In the genomic region with DNA sequence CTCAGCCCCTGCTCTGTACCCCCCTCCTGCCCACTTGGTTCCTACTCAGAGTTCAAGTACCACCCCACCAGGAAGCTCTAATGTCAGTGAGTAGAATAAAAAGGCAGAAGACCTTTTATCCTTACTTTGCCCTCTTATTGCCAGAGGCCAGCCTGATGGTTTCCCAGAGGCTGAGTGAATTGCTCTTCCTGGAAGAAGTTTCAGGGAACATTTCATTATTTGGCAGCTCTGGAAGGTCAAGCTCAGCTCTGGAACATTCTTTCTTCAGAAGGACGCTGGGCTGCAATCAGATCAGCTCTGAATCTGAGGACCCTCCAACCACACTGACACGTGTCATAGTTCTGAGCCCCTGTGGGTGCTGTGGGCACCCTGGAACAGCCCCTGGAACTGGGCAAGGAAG, we compare ENCODE assay signal across 13 cellular contexts.
DNase-seq lines count a peak whose midpoint lies in the region; ATAC-seq, FAIRE-seq and TF ChIP-seq lines count a peak whose summit lies in the region.
"Had no signal": no experiment of that assay in that cellular context is flagged by ENCODE, and none has a peak within 500 bp of the region (broad histone marks: within the 10 kb centered on the region; RNA-seq: fewer than 3 reads in every experiment).

No MANE protein-coding gene starts in this region.

- no peaks in the 10 kb centered on the region for H4K20me1 ChIP-seq in HepG2 (ENCODE audit: insufficient read depth, low read length)

- intact Hi-C loops in HepG2 (cut with micrococcal nuclease; ENCODE audit: unreplicated experiment): no loop called here
- intact Hi-C loops in Right ventricle myocardium superior (cut with DNase I): no loop called here
- intact Hi-C loops in psoas muscle (cut with DNase I): loop anchor here in 1 of 2 donors (5.0 kb wide), 1 partner anchor 39 kb away; no protein-coding TSS in a partner anchor

- TF ChIP-seq RAD21 in liver (IDR thresholded peaks at IDR 0.05): no peak
- TF ChIP-seq RAD21 in HepG2 (CRISPR knock-in tag; IDR thresholded peaks at IDR 0.05): no peak

- POLR2A ChIA-PET in HepG2 (lab: Yijun Ruan, JAX): no interaction called here

- FAIRE-seq in HepG2 (lab: Jason Lieb, UNC): no peak

- no TSS peak for BruUV-seq in HepG2 (replicated peaks; lab: Mats Ljungman, UMichigan)

- no peak overlapping the region for H3K4me3 ChIP-seq in liver (ENCODE audit: low read depth in 1 of 3, low read length in 3 of 3)
- no peak overlapping the region for H3K4me3 ChIP-seq in HepG2 (replicated peaks in 1 of 3; ENCODE audit: insufficient read depth in 1 of 3, low read depth in 2 of 3, low read length in 3 of 3)
- H3K4me3 ChIP-seq in psoas muscle: no peak overlapping the region

- no peak overlapping the region for H2AFZ ChIP-seq in HepG2 (ENCODE audit: low read length)

- H3K9me3 ChIP-seq in liver (ENCODE audit: control insufficient read depth in 4 of 4, low read length in 3 of 4) (no peaks in the 10 kb centered on the region), HepG2 (ENCODE audit: low read length) (no peaks in the 10 kb centered on the region), psoas muscle (no peaks in the 10 kb centered on the region)

- TF ChIP-seq EP300 in HepG2 (IDR thresholded peaks at IDR 0.05; ENCODE audit: low read depth in 2 of 2, low read length in 2 of 2) (no peak), HepG2 (CRISPR knock-in tag; IDR thresholded peaks at IDR 0.05; ENCODE audit: borderline replicate concordance) (no peak)

- no peak overlapping the region for H3K9ac ChIP-seq in liver (ENCODE audit: low read depth in 1 of 2, low read length in 2 of 2)
- no peak overlapping the region for H3K9ac ChIP-seq in HepG2 (ENCODE audit: insufficient read depth, low read depth, low read length)

- H3K36me3 ChIP-seq in liver (ENCODE audit: control insufficient read depth in 4 of 4, insufficient read depth in 3 of 4, low read depth in 1 of 4, low read length in 3 of 4) (peaks cover 0 to 8% (median 3%) of the 10 kb centered on the region in 4 donors), HepG2 (replicated peaks in 1 of 2; ENCODE audit: control insufficient read depth in 1 of 2, insufficient read depth in 2 of 2, low read length in 2 of 2) (no peaks in the 10 kb centered on the region; a peak in 1 of 5 replicates), psoas muscle (ENCODE audit: insufficient read depth in 1 of 2, low read depth in 1 of 2) (peaks cover 0 to 17% of the 10 kb centered on the region in 2 donors)

- DNase-seq in HepG2 (ENCODE audit: low spot score) (no peak), Right ventricle myocardium superior (no peak), psoas muscle (no peak), hippocampal formation (lab: John Stamatoyannopoulos, UW) (no peak), ureter (ENCODE audit: low spot score) (no peak)
- DNase-seq: activated gamma-delta T cell treated with Interleukin-2 at 50 U/mL for 16 hours; NCI-H146; NK-92 treated with Interleukin-12 subunit alpha and Interleukin-12 subunit beta, amount 100 ng/mL, for 24 hours; retina had no signal

- no peak for TF ChIP-seq POLR2A in HepG2 (IDR thresholded peaks at IDR 0.05; ENCODE audit: insufficient read depth in 1 of 2, low read depth in 2 of 2, low read length in 2 of 2)

- H3K27me3 ChIP-seq in liver (ENCODE audit: control insufficient read depth in 4 of 4, insufficient read depth in 4 of 4, low read length in 3 of 4): no peaks in the 10 kb centered on the region
- no peaks in the 10 kb centered on the region for H3K27me3 ChIP-seq in HepG2 (ENCODE audit: control insufficient read depth in 1 of 2, insufficient read depth in 2 of 2, low read length in 2 of 2)
- no peaks in the 10 kb centered on the region for H3K27me3 ChIP-seq in psoas muscle (ENCODE audit: insufficient read depth in 3 of 3, low read length in 2 of 3)

- no peak for TF ChIP-seq CTCF in liver (IDR thresholded peaks at IDR 0.05; ENCODE audit: low read depth, low read length, missing input control)
- TF ChIP-seq CTCF in HepG2 (CRISPR knock-in tag; IDR thresholded peaks at IDR 0.05): no peak
- no peak for TF ChIP-seq CTCF in psoas muscle (IDR thresholded peaks at IDR 0.05)

- in situ Hi-C loops in HepG2 (cut with HindIII; ENCODE audit: extremely low pct_ligation_motif_present, low pct_unique_long_range_greater_than_20kb): no loop called here

- no peaks in the 10 kb centered on the region for H3K79me2 ChIP-seq in HepG2 (ENCODE audit: insufficient read depth, low read length)

- 67% methylated on average over 2 of the region's 2 CpGs for WGBS in liver
- no CpG with 5 or more reads among the region's 2 CpGs for WGBS in HepG2 (ENCODE audit: low lambda C conversion rate)
- 56% methylated on average over 2 of the region's 2 CpGs for WGBS in psoas muscle, 3 donors

- H3K27ac ChIP-seq in liver (ENCODE audit: low read depth in 1 of 2, low read length in 2 of 2) (peak overlapping the region; percentile 60), HepG2 (ENCODE audit: extremely low read length, insufficient read depth, low read length) (no peak overlapping the region), psoas muscle (peak overlapping the region; percentile 44)

- no peak for ATAC-seq in HepG2
- peak; percentile 53 for ATAC-seq in Right ventricle myocardium superior (ENCODE audit: poor library complexity)
- peak in 2 of 4 donors; percentile 47 to 55 for ATAC-seq in psoas muscle
- no peak for ATAC-seq in HG02970 (IDR thresholded peaks at IDR 0.05; ENCODE audit: low FRiP score, unreplicated experiment)
- no peak for ATAC-seq in GM19467 (IDR thresholded peaks at IDR 0.05; ENCODE audit: unreplicated experiment)
- ATAC-seq: activated CD4-positive, CD25-positive, alpha-beta regulatory T cell treated with anti-CD3 and anti-CD28 coated beads, Interleukin-2, amount 50 U/mL, for 24 hours had no signal

- no peak overlapping the region for H3K4me2 ChIP-seq in HepG2 (ENCODE audit: low read depth, low read length)

- peaks cover 8 to 49% (median 30%) of the 10 kb centered on the region in 4 donors for H3K4me1 ChIP-seq in liver (ENCODE audit: control insufficient read depth in 4 of 4, insufficient read depth in 4 of 4, low read length in 3 of 4)
- peaks cover 15% of the 10 kb centered on the region; the same call in 1 of the 2 replicates for H3K4me1 ChIP-seq in HepG2 (ENCODE audit: insufficient read depth, low read length)
- H3K4me1 ChIP-seq in psoas muscle: peaks cover 11% of the 10 kb centered on the region

- CTCF ChIA-PET in HepG2 (lab: Yijun Ruan, JAX; ENCODE audit: low intra/inter-chr PET ratio, low total read pairs): no interaction called here

TF ChIP-seq in liver, 16 proteins besides CTCF, POLR2A, EP300 and RAD21:
- TF ChIP-seq, protein P1, sequence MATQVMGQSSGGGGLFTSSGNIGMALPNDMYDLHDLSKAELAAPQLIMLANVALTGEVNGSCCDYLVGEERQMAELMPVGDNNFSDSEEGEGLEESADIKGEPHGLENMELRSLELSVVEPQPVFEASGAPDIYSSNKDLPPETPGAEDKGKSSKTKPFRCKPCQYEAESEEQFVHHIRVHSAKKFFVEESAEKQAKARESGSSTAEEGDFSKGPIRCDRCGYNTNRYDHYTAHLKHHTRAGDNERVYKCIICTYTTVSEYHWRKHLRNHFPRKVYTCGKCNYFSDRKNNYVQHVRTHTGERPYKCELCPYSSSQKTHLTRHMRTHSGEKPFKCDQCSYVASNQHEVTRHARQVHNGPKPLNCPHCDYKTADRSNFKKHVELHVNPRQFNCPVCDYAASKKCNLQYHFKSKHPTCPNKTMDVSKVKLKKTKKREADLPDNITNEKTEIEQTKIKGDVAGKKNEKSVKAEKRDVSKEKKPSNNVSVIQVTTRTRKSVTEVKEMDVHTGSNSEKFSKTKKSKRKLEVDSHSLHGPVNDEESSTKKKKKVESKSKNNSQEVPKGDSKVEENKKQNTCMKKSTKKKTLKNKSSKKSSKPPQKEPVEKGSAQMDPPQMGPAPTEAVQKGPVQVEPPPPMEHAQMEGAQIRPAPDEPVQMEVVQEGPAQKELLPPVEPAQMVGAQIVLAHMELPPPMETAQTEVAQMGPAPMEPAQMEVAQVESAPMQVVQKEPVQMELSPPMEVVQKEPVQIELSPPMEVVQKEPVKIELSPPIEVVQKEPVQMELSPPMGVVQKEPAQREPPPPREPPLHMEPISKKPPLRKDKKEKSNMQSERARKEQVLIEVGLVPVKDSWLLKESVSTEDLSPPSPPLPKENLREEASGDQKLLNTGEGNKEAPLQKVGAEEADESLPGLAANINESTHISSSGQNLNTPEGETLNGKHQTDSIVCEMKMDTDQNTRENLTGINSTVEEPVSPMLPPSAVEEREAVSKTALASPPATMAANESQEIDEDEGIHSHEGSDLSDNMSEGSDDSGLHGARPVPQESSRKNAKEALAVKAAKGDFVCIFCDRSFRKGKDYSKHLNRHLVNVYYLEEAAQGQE (IDR thresholded peaks at IDR 0.05): peak; percentile 12
- TF ChIP-seq NR2F2 (IDR thresholded peaks at IDR 0.05) (peak; percentile 77), SP1 (IDR thresholded peaks at IDR 0.05) (peak; percentile 3), HNF4A (conservative IDR thresholded peaks at IDR 0.05) (no peak)

TF ChIP-seq in HepG2, 621 proteins besides CTCF, POLR2A, EP300 and RAD21 (continues in another document):
- no peak for TF ChIP-seq SP140L (CRISPR knock-in tag; IDR thresholded peaks at IDR 0.05; ENCODE audit: borderline replicate concordance)
